In the genomic region with DNA sequence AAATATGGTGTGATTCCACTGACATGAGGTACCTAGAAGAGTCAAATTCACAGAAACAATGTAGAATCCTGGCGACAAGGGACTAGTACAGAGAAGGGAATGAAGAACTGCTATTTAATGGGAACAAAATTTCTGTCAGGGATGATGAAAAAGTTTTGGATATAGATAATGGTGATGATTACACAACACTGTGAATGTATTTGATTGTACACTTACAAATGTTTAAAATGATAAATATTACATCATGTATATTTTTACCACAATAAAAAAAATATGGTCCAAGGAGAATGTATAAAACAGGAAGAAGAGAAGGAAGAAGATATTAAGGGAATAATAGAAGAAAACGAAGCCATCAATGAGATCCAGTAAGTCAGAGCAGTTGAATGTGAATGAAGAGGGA, we compare ENCODE assay signal across 31 cellular contexts. TPM values are rescaled to one million over a fixed set of nuclear protein-coding genes. Genes with fewer than 3 reads are reported as not detected.
DNase-seq lines count a peak whose midpoint lies in the region; ATAC-seq, FAIRE-seq and TF ChIP-seq lines count a peak whose summit lies in the region.
"Had no signal": no experiment of that assay in that cellular context is flagged by ENCODE, and none has a peak within 500 bp of the region (broad histone marks: within the 10 kb centered on the region; RNA-seq: fewer than 3 reads in every experiment).

No MANE protein-coding gene starts in this region.

- intact Hi-C loops in HepG2 (cut with micrococcal nuclease; ENCODE audit: unreplicated experiment): no loop called here
- intact Hi-C loops in right lobe of liver (cut with DNase I): no loop called here
- intact Hi-C loops in K562 (cut with micrococcal nuclease): no loop called here

- 13% methylated on average over 2 of the region's 2 CpGs for WGBS in HepG2 (ENCODE audit: low lambda C conversion rate)
- WGBS in right lobe of liver (ENCODE audit: insufficient coverage, low coverage, low lambda C conversion rate, missing lambda C conversion rate): 78% methylated on average over 2 of the region's 2 CpGs
- 23% methylated on average over 2 of the region's 2 CpGs for WGBS in K562 (ENCODE audit: insufficient coverage, low coverage, missing lambda C conversion rate)

- no peaks in the 10 kb centered on the region for H3K9me1 ChIP-seq in K562 (ENCODE audit: control insufficient read depth, insufficient read depth, low read length)

- H3K9ac ChIP-seq in HepG2 (ENCODE audit: insufficient read depth, low read depth, low read length): no peak overlapping the region
- H3K9ac ChIP-seq in K562 (ENCODE audit: insufficient read depth in 1 of 2, low read depth in 2 of 2, low read length in 2 of 2): no peak overlapping the region
- H3K9ac ChIP-seq: BLaER1; BLaER1 treated with 17β-estradiol and CSF1 and Interleukin-3, amounts not matched to agents 10 nM and 100 nM had no signal

- H3K4me2 ChIP-seq in HepG2 (ENCODE audit: low read depth, low read length) (no peak overlapping the region), K562 (ENCODE audit: insufficient read depth, low read length) (no peak overlapping the region)
- H3K4me2 ChIP-seq: A549; BLaER1; BLaER1 treated with 17β-estradiol and CSF1 and Interleukin-3, amounts not matched to agents 10 nM and 100 nM had no signal

- H3K4me1 ChIP-seq in HepG2 (ENCODE audit: insufficient read depth, low read length): no peaks in the 10 kb centered on the region
- H3K4me1 ChIP-seq in right lobe of liver: no peaks in the 10 kb centered on the region
- peaks cover 0 to 3% of the 10 kb centered on the region in 2 experiments; a peak in 2 of 5 replicates for H3K4me1 ChIP-seq in K562 (replicated peaks in 1 of 2; ENCODE audit: control insufficient read depth in 2 of 2, insufficient read depth in 2 of 2, low read length in 2 of 2)
- H3K4me1 ChIP-seq: A549; BE2C; BLaER1; BLaER1 treated with 17β-estradiol and CSF1 and Interleukin-3, amounts not matched to agents 10 nM and 100 nM; Caco-2 had no signal

- ATAC-seq in HepG2: no peak
- ATAC-seq in right lobe of liver: no peak
- no peak for ATAC-seq in K562
- ATAC-seq: A549; CD8-positive, alpha-beta T cell had no signal

- POLR2A ChIA-PET in HepG2 (lab: Yijun Ruan, JAX) (no interaction called here), K562 (lab: Yijun Ruan, JAX) (interaction anchor here (0.6 to 1.3 kb wide), 3 partner anchors 8 to 45 kb away, joined by 3 to 5 read pairs (median 4); a partner anchor contains a TSS)

- TF ChIP-seq CTCF in HepG2 (CRISPR knock-in tag; IDR thresholded peaks at IDR 0.05) (no peak), right lobe of liver (IDR thresholded peaks at IDR 0.05) (no peak), K562 (IDR thresholded peaks at IDR 0.05 in 2 of 3, conservative IDR thresholded peaks at IDR 0.05 in 1 of 3; ENCODE audit: insufficient read depth in 2 of 3, low read depth in 1 of 3, low read length in 3 of 3) (no peak)

- BruUV-seq in HepG2 (replicated peaks; lab: Mats Ljungman, UMichigan): no TSS peak
- BruUV-seq in K562 (replicated peaks; lab: Mats Ljungman, UMichigan): no TSS peak

- FAIRE-seq in HepG2 (lab: Jason Lieb, UNC) (no peak), K562 (lab: Jason Lieb, UNC) (no peak)
- FAIRE-seq: A204.1, A549, D721Med had no signal

- H4K20me1 ChIP-seq in HepG2 (ENCODE audit: insufficient read depth, low read length) (no peaks in the 10 kb centered on the region), K562 (replicated peaks; ENCODE audit: control insufficient read depth, insufficient read depth, low read length) (no peaks in the 10 kb centered on the region)
- H4K20me1 ChIP-seq: BLaER1; BLaER1 treated with 17β-estradiol and CSF1 and Interleukin-3, amounts not matched to agents 10 nM and 100 nM had no signal

- H2AFZ ChIP-seq in HepG2 (ENCODE audit: low read length): no peak overlapping the region
- H2AFZ ChIP-seq in K562 (ENCODE audit: low read depth, low read length): no peak overlapping the region

- DNase-seq in HepG2 (ENCODE audit: low spot score): no peak
- DNase-seq in right lobe of liver: no peak
- DNase-seq in K562 (ENCODE audit: extremely low read depth in 1 of 4, low spot score in 3 of 4): no peak
- DNase-seq in pons (ENCODE audit: low spot score): no peak
- DNase-seq: 8988T; ACHN; AML-193; BE2C; C1 segment of cervical spinal cord; Caco-2; Calu3; CD4-positive, alpha-beta memory T cell; CD4-positive, alpha-beta T cell; CD4-positive, CD25-positive, alpha-beta regulatory T cell; CD8-positive, alpha-beta memory T cell; CD8-positive, alpha-beta T cell; COR-L47; DMS 273 treated with DMSO at 0.1 percent for 48 hours; DMS153; DMS53; DMS79; DMS79 treated with DMSO at 0.1 percent for 48 hours; DND-41; EL had no signal

- H3K4me3 ChIP-seq in HepG2 (replicated peaks in 1 of 3; ENCODE audit: insufficient read depth in 1 of 3, low read depth in 2 of 3, low read length in 3 of 3) (no peak overlapping the region), right lobe of liver (no peak overlapping the region), K562 (no peak overlapping the region)
- H3K4me3 ChIP-seq: A549; BLaER1; BLaER1 treated with 17β-estradiol and CSF1 and Interleukin-3, amounts not matched to agents 10 nM and 100 nM had no signal

- TF ChIP-seq EP300 in HepG2 (IDR thresholded peaks at IDR 0.05; ENCODE audit: low read depth in 2 of 2, low read length in 2 of 2): no peak
- TF ChIP-seq EP300 in HepG2 (CRISPR knock-in tag; IDR thresholded peaks at IDR 0.05; ENCODE audit: borderline replicate concordance): no peak
- no peak for TF ChIP-seq EP300 in K562 (IDR thresholded peaks at IDR 0.05; ENCODE audit: low read length)

- H3K36me3 ChIP-seq in HepG2 (replicated peaks in 1 of 2; ENCODE audit: control insufficient read depth in 1 of 2, insufficient read depth in 2 of 2, low read length in 2 of 2): no peaks in the 10 kb centered on the region
- no peaks in the 10 kb centered on the region for H3K36me3 ChIP-seq in right lobe of liver
- H3K36me3 ChIP-seq in K562 (ENCODE audit: control insufficient read depth, insufficient read depth, low read length): no peaks in the 10 kb centered on the region
- H3K36me3 ChIP-seq: BE2C; BLaER1; BLaER1 treated with 17β-estradiol and CSF1 and Interleukin-3, amounts not matched to agents 10 nM and 100 nM had no signal

- no peaks in the 10 kb centered on the region for H3K79me2 ChIP-seq in HepG2 (ENCODE audit: insufficient read depth, low read length)
- H3K79me2 ChIP-seq in K562 (ENCODE audit: control insufficient read depth, insufficient read depth, low read length): no peaks in the 10 kb centered on the region

- H3K9me3 ChIP-seq in HepG2 (ENCODE audit: low read length) (no peaks in the 10 kb centered on the region), right lobe of liver (no peaks in the 10 kb centered on the region), K562 (replicated peaks; ENCODE audit: control insufficient read depth, insufficient read depth, low read depth, low read length) (no peaks in the 10 kb centered on the region)
- H3K9me3 ChIP-seq: A549; BE2C; BLaER1; BLaER1 treated with 17β-estradiol and CSF1 and Interleukin-3, amounts not matched to agents 10 nM and 100 nM; Caco-2 had no signal

- no peak for TF ChIP-seq RAD21 in HepG2 (CRISPR knock-in tag; IDR thresholded peaks at IDR 0.05)
- no peak for TF ChIP-seq RAD21 in K562 (CRISPR knock-in tag; conservative IDR thresholded peaks at IDR 0.05 in 1 of 2, IDR thresholded peaks at IDR 0.05 in 1 of 2)

- TF ChIP-seq POLR2A in HepG2 (IDR thresholded peaks at IDR 0.05; ENCODE audit: insufficient read depth in 1 of 2, low read depth in 2 of 2, low read length in 2 of 2) (no peak), right lobe of liver (IDR thresholded peaks at IDR 0.05) (no peak), K562 (conservative IDR thresholded peaks at IDR 0.05) (no peak)

- H3K27me3 ChIP-seq in HepG2 (ENCODE audit: control insufficient read depth in 1 of 2, insufficient read depth in 2 of 2, low read length in 2 of 2) (peaks cover 2 to 12% of the 10 kb centered on the region in 2 experiments; a peak in 2 of 5 replicates), right lobe of liver (no peaks in the 10 kb centered on the region), K562 (ENCODE audit: control insufficient read depth in 2 of 2, insufficient read depth in 2 of 2, low read length in 2 of 2) (no peaks in the 10 kb centered on the region)
- H3K27me3 ChIP-seq: BLaER1; BLaER1 treated with 17β-estradiol and CSF1 and Interleukin-3, amounts not matched to agents 10 nM and 100 nM had no signal

- in situ Hi-C loops in HepG2 (cut with HindIII; ENCODE audit: extremely low pct_ligation_motif_present, low pct_unique_long_range_greater_than_20kb) (no loop called here), K562 (cut with MboI) (loop anchor here (5.0 kb wide), 1 partner anchor 101 kb away; no protein-coding TSS in a partner anchor)

- CTCF ChIA-PET in HepG2 (lab: Yijun Ruan, JAX; ENCODE audit: low intra/inter-chr PET ratio, low total read pairs): no interaction called here
- CTCF ChIA-PET in K562 (lab: Yijun Ruan, JAX; ENCODE audit: low intra/inter-chr PET ratio): interaction anchor here (0.6 kb wide), 1 partner anchor 116 kb away, joined by 3 read pairs; no protein-coding TSS in a partner anchor

- H3K27ac ChIP-seq in HepG2 (ENCODE audit: extremely low read length, insufficient read depth, low read length): no peak overlapping the region
- no peak overlapping the region for H3K27ac ChIP-seq in right lobe of liver
- H3K27ac ChIP-seq in K562 (ENCODE audit: extremely low read depth, low read depth, low read length): no peak overlapping the region
- H3K27ac ChIP-seq: 22Rv1; A549; BLaER1; BLaER1 treated with 17β-estradiol and CSF1 and Interleukin-3, amounts not matched to agents 10 nM and 100 nM; C4-2B had no signal

RNA-seq across cellular contexts. Expression of a gene that starts 8.4 kb away (rescaled TPM):
- 12.7 and 14.2 TPM in 2 replicates for total RNA-seq in HepG2 (2016; rRNA removed; fragmentation: Illumina TruSeq; extraction: Trizol)
- 3.9 and 4.1 TPM in 2 replicates for total RNA-seq in HepG2 (2016; cell fraction: cytosol; rRNA removed; fragmentation: Illumina TruSeq; extraction: Trizol; ENCODE audit: low read depth)
- 12.3 and 12.7 TPM in 2 replicates for total RNA-seq in HepG2 (2016; cell fraction: insoluble cytoplasmic fraction; rRNA removed; fragmentation: Illumina TruSeq; extraction: Trizol)
- 7.4 and 7.6 TPM in 2 replicates for total RNA-seq in HepG2 (2016; cell fraction: membrane; rRNA removed; fragmentation: Illumina TruSeq; extraction: Trizol)
- 18.9 and 19.8 TPM in 2 replicates for total RNA-seq in HepG2 (2016; cell fraction: nucleus; rRNA removed; fragmentation: Illumina TruSeq; extraction: Trizol)
- 6.9 and 8.5 TPM in 2 replicates for polyA plus RNA-seq in HepG2 (2011; rRNA removed)
- polyA plus RNA-seq in HepG2 (2011; cell fraction: cytosol; rRNA removed): 3.5 and 4.6 TPM in 2 replicates
- polyA plus RNA-seq in HepG2 (2011; cell fraction: nucleus; rRNA removed): 11.4 and 11.9 TPM in 2 replicates
- 6.5 TPM in 2 replicates for polyA plus RNA-seq in HepG2 (2012)
- polyA plus RNA-seq in HepG2 (2016; cell fraction: cytosol; fragmentation: Illumina TruSeq; extraction: Trizol; ENCODE audit: low read depth): 0.54 and 0.65 TPM in 2 replicates
- polyA plus RNA-seq in HepG2 (2016; cell fraction: insoluble cytoplasmic fraction; fragmentation: Illumina TruSeq; extraction: Trizol; ENCODE audit: low read depth): 14.7 and 15.7 TPM in 2 replicates
- polyA plus RNA-seq in HepG2 (2016; cell fraction: membrane; fragmentation: Illumina TruSeq; extraction: Trizol; ENCODE audit: low read depth): 3.0 and 3.5 TPM in 2 replicates
- 42.2 and 42.9 TPM in 2 replicates for polyA plus RNA-seq in HepG2 (2016; cell fraction: nucleus; fragmentation: Illumina TruSeq; extraction: Trizol; ENCODE audit: insufficient read depth, low read depth)
- 5.7 and 12.9 TPM in 2 replicates for polyA minus RNA-seq in HepG2 (2011; rRNA and poly(A)+ RNA removed; ENCODE audit: low replicate concordance)
- polyA minus RNA-seq in HepG2 (2011; cell fraction: cytosol; rRNA and poly(A)+ RNA removed): 6.1 and 6.4 TPM in 2 replicates
- polyA minus RNA-seq in HepG2 (2011; cell fraction: nucleus; rRNA and poly(A)+ RNA removed): 10.7 TPM in 2 replicates
- total RNA-seq in right lobe of liver: 1 to 10 TPM; 1.1 to 6.3 (median 4.1) TPM
- total RNA-seq in K562 (2011; cell fraction: chromatin; rRNA removed; ENCODE audit: low replicate concordance): 24.9 and 55.4 TPM in 2 replicates
- 17.5 and 22.4 TPM in 2 replicates for total RNA-seq in K562 (2011; cell fraction: nucleolus; rRNA removed)
- total RNA-seq in K562 (2011; cell fraction: nucleoplasm; rRNA removed): 30.3 and 42.3 TPM in 2 replicates
- total RNA-seq in K562 (2014; rRNA removed): 11.1 and 13.2 TPM in 2 replicates
- total RNA-seq in K562 (2014; rRNA removed; fragmentation: Illumina TruSeq; extraction: Trizol): 29.6 and 33.6 TPM in 2 replicates
- 25.9 and 26.5 TPM in 2 replicates for total RNA-seq in K562 (2015; rRNA removed; fragmentation: Illumina TruSeq; extraction: Trizol)
- 41.3 and 44.7 TPM in 2 replicates for total RNA-seq in K562 (2021)
- 26.3 and 31.6 TPM in 2 replicates for polyA plus RNA-seq in K562 (2011; rRNA removed)
- 8.7 and 15.4 TPM in 2 replicates for polyA plus RNA-seq in K562 (2011; cell fraction: cytosol; rRNA removed)
- polyA plus RNA-seq in K562 (2011; cell fraction: nucleus; rRNA removed): 40.0 and 46.3 TPM in 2 replicates
- 24.2 and 27.2 TPM in 2 replicates for polyA plus RNA-seq in K562 (2012)
- polyA plus RNA-seq in K562 (2014; fragmentation: Illumina TruSeq; extraction: Trizol): 41.2 and 41.6 TPM in 2 replicates
- polyA plus RNA-seq in K562 (2014; fragmentation: Nextera tagmentation; extraction: Ambion mirVana): 10 to 100 TPM; 11.8 to 14.8 TPM
- polyA plus RNA-seq in K562 (2014; rRNA removed): 23.8 and 27.2 TPM in 2 replicates
- 26.4 and 27.4 TPM in 2 replicates for polyA minus RNA-seq in K562 (2011; rRNA and poly(A)+ RNA removed)
- 15.8 and 21.2 TPM in 2 replicates for polyA minus RNA-seq in K562 (2011; cell fraction: cytosol; rRNA and poly(A)+ RNA removed)
- polyA minus RNA-seq in K562 (2011; cell fraction: nucleus; rRNA and poly(A)+ RNA removed): 12.7 and 14.9 TPM in 2 replicates
